In the genomic region with DNA sequence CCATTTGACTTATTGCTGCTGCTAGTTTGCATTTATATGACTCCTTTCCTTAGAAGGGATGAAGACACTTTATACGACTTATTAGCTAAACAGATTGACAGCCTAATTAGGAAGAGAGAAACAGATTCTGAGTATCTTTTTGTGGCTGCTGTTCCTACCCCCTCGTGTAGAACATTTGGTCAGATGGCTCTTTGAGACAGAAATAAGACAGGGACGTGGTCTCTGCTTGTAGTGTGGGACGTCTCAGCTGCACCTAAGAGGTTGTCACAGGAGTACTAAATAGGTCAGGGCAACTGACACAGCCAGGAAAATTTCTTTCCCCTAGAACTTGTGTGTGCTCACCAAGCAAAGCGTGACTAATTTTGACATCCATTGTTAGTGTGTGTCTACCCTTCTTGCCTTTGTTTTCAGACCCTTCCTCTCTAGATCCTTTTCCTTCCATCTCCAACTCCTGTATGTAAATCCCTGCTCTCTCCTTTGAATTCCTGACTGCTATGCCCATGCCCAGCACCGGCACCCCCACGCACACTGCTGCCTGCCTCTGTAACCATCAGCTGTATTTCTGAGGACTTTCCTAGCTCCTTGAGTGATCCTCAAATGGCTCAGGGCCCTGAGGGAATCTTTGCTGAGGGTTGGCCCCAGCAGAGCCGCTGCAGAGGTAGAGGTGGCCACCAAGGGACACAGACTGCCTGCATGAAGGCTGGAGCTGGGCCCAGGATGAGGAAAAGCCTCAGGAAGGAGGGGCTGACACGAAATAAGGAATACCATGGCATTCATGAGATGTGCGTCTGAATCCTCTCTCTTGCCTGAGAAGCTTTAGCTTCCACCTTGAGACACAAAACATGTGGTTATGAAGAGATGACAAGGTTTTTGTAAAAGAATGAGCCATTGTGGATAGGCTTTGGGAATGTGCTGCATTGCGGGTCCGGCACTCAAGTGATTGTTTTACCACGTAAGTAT, we compare ENCODE assay signal across 12 cellular contexts.
DNase-seq lines count a peak whose midpoint lies in the region; ATAC-seq and TF ChIP-seq lines count a peak whose summit lies in the region.
"Had no signal": no experiment of that assay in that cellular context is flagged by ENCODE, and none has a peak within 500 bp of the region (broad histone marks: within the 10 kb centered on the region; RNA-seq: fewer than 3 reads in every experiment).

No MANE protein-coding gene starts in this region.

- in situ Hi-C loops in GM13977 (cut with MboI; ENCODE audit: low pct_unique_long_range_greater_than_20kb, low sequenced_read_pairs, unreplicated experiment) = no loop called here

- H3K27me3 Mint-ChIP-seq in CD4-positive, alpha-beta T cell = no peaks in the 10 kb centered on the region
- no peaks in the 10 kb centered on the region for H3K27me3 Mint-ChIP-seq in endodermal cell (ENCODE audit: insufficient read depth)

- H3K9me3 ChIP-seq in CD4-positive, alpha-beta T cell (ENCODE audit: control insufficient read depth, low read length) = no peaks in the 10 kb centered on the region
- H3K9me3 ChIP-seq in endodermal cell (ENCODE audit: control insufficient read depth, low read length) (no peaks in the 10 kb centered on the region), adrenal gland (replicated peaks in 1 of 3) (no peaks in the 10 kb centered on the region)

- peaks cover 81% of the 10 kb centered on the region for H3K4me1 Mint-ChIP-seq in CD4-positive, alpha-beta T cell (ENCODE audit: low read depth)
- peaks cover 39% of the 10 kb centered on the region for H3K4me1 Mint-ChIP-seq in endodermal cell

- CTCF ChIA-PET in CD4-positive, alpha-beta T cell (lab: Charles Lee) = interaction anchor here (0.7 to 3.3 kb wide), 3 partner anchors 51 to 588 kb away, joined by 3 to 21 read pairs (median 4); no protein-coding TSS in a partner anchor

- peak overlapping the region; percentile 99 for H3K27ac ChIP-seq in CD4-positive, alpha-beta T cell (ENCODE audit: low read depth, low read length)
- peak overlapping the region; percentile 58 for H3K27ac ChIP-seq in endodermal cell (ENCODE audit: low read depth, low read length)
- H3K27ac ChIP-seq in coronary artery = no peak overlapping the region
- no peak overlapping the region for H3K27ac ChIP-seq in adrenal gland
- H3K27ac ChIP-seq: hepatocyte had no signal

- peak overlapping the region; percentile 93 for H3K27ac Mint-ChIP-seq in CD4-positive, alpha-beta T cell
- no peak overlapping the region for H3K27ac Mint-ChIP-seq in endodermal cell

- H3K4me3 ChIP-seq in endodermal cell (ENCODE audit: low read length) (no peak overlapping the region), coronary artery (no peak overlapping the region), adrenal gland (no peak overlapping the region)
- H3K4me3 ChIP-seq: hepatocyte had no signal

- no peak for TF ChIP-seq POLR2A in adrenal gland (IDR thresholded peaks at IDR 0.05)

- POLR2A ChIA-PET in CD4-positive, alpha-beta T cell (lab: Charles Lee) = interaction anchor here (0.7 to 29.1 kb wide), 17 partner anchors 5 to 757 kb away, joined by 3 to 613 read pairs (median 4); no protein-coding TSS in a partner anchor

- intact Hi-C loops in CD4-positive, alpha-beta T cell (cut with DNase I, micrococcal nuclease) = loop anchor here (2.0 to 10.0 kb wide), 3 partner anchors 13 to 511 kb away; no protein-coding TSS in a partner anchor
- intact Hi-C loops in adrenal gland (cut with DNase I) = no loop called here

- H3K27me3 ChIP-seq in CD4-positive, alpha-beta T cell (ENCODE audit: control insufficient read depth, insufficient read depth, low read length) = no peaks in the 10 kb centered on the region
- H3K27me3 ChIP-seq in endodermal cell (ENCODE audit: control insufficient read depth, insufficient read depth, low read length, poor library complexity, severe bottlenecking) = no peaks in the 10 kb centered on the region
- no peaks in the 10 kb centered on the region for H3K27me3 ChIP-seq in adrenal gland
- H3K27me3 ChIP-seq: hepatocyte had no signal

- H3K9me3 Mint-ChIP-seq in CD4-positive, alpha-beta T cell = no peaks in the 10 kb centered on the region
- no peaks in the 10 kb centered on the region for H3K9me3 Mint-ChIP-seq in endodermal cell

- no peak for TF ChIP-seq CTCF in CD4-positive, alpha-beta T cell (IDR thresholded peaks at IDR 0.05)
- TF ChIP-seq CTCF in GM13977 (IDR thresholded peaks at IDR 0.05; ENCODE audit: extremely low read depth, insufficient read depth, missing control alignments) (no peak), endodermal cell (conservative IDR thresholded peaks at IDR 0.05) (no peak), coronary artery (IDR thresholded peaks at IDR 0.05) (no peak), adrenal gland (IDR thresholded peaks at IDR 0.05) (no peak)

- H3K9ac ChIP-seq in endodermal cell (ENCODE audit: extremely low read depth, low read length, poor library complexity, severe bottlenecking) = no peak overlapping the region

- H3K36me3 Mint-ChIP-seq in CD4-positive, alpha-beta T cell (ENCODE audit: low read depth) = peaks cover 91% of the 10 kb centered on the region
- no peaks in the 10 kb centered on the region for H3K36me3 Mint-ChIP-seq in endodermal cell (ENCODE audit: low read depth)

- peak in 1 of 10 experiments; percentile 26 for DNase-seq in CD4-positive, alpha-beta T cell
- DNase-seq in GM13977 (ENCODE audit: low spot score) (peak; percentile 37), NCI-H524 treated with DMSO at 0.1 percent for 48 hours (lab: John Stamatoyannopoulos, UW) (peak; percentile 60), endodermal cell (no peak), coronary artery (ENCODE audit: low spot score) (no peak), NCI-H2029 (lab: John Stamatoyannopoulos, UW) (no peak), adrenal gland (no peak)
- DNase-seq: cerebellar nuclear complex, DND-41, NCI-H2171 treated with DMSO at 0.1 percent for 48 hours had no signal

- peaks cover 9% of the 10 kb centered on the region for H3K4me1 ChIP-seq in endodermal cell (ENCODE audit: control insufficient read depth, insufficient read depth, low read length)
- H3K4me1 ChIP-seq in adrenal gland (replicated peaks in 1 of 2) = no peaks in the 10 kb centered on the region

- H3K4me3 Mint-ChIP-seq in CD4-positive, alpha-beta T cell = peak overlapping the region; percentile 77
- no peak overlapping the region for H3K4me3 Mint-ChIP-seq in endodermal cell

- peak; percentile 36 for ATAC-seq in CD4-positive, alpha-beta T cell (ENCODE audit: poor library complexity)
- ATAC-seq in HG02571 (IDR thresholded peaks at IDR 0.05; ENCODE audit: unreplicated experiment) = no peak

- H3K36me3 ChIP-seq in endodermal cell (ENCODE audit: control insufficient read depth, insufficient read depth, low read length) (no peaks in the 10 kb centered on the region), adrenal gland (replicated peaks in 1 of 2) (no peaks in the 10 kb centered on the region)

- 76 to 89% methylated on average over 7 to 13 of the region's 13 CpGs for WGBS in endodermal cell (ENCODE audit: insufficient coverage in 1 of 2, insufficient read length in 1 of 2), 2 experiments
- 76 to 81% (median 77%) methylated on average over 12 to 13 of the region's 13 CpGs for WGBS in adrenal gland, 4 donors

Comparison
In these comparisons a context has a peak if more than half of its experiments do, and no peak if none do; other contexts are left out.
1. DNase-seq: peak in GM13977 (single experiment) and NCI-H524 treated with DMSO at 0.1 percent for 48 hours (single experiment); none in endodermal cell (single experiment), coronary artery (single experiment), NCI-H2029 (single experiment) and adrenal gland (0 of 7).
2. H3K27ac ChIP-seq: peak in CD4-positive, alpha-beta T cell (single experiment) and endodermal cell (single experiment); none in coronary artery (0 of 2) and adrenal gland (0 of 5).
3. intact Hi-C loops: an anchor here in CD4-positive, alpha-beta T cell (2.0 to 10.0 kb wide); none called in adrenal gland.